Comparison of ENCODE assay signal across 12 cellular contexts in genomic region chr6:42877695-42878094, GRCh38. TPM values are rescaled to one million over a fixed set of nuclear protein-coding genes. Genes with fewer than 3 reads are reported as not detected.
A peak's percentile ranks its signal among the peaks of the same experiment; 100 is the strongest.
DNase-seq lines count a peak whose midpoint lies in the region; ATAC-seq and TF ChIP-seq lines count a peak whose summit lies in the region.
"Had no signal": no experiment of that assay in that cellular context is flagged by ENCODE, and none has a peak within 500 bp of the region (broad histone marks: within the 10 kb centered on the region; RNA-seq: fewer than 3 reads in every experiment).

No MANE protein-coding gene starts in this region.

- intact Hi-C loops in activated CD4-positive, alpha-beta memory T cell treated with anti-CD3 and anti-CD28 coated beads for 36 hours (cut with micrococcal nuclease) = loop anchor here (1.0 kb wide), 2 partner anchors 103 to 216 kb away; no protein-coding TSS in a partner anchor
- intact Hi-C loops in stomach (cut with DNase I; ENCODE audit: low total_unique reads) = loop anchor here (5.0 kb wide), 1 partner anchor 220 kb away; no protein-coding TSS in a partner anchor

- WGBS in stomach, 5 donors = 46 to 76% (median 66%) methylated on average over 3 of the region's 3 CpGs

- no peaks in the 10 kb centered on the region for H3K27me3 Mint-ChIP-seq in activated CD4-positive, alpha-beta memory T cell treated with anti-CD3 and anti-CD28 coated beads, Interleukin-2, amount 10 ng/mL, durations not matched to agents 7 days and 5 days
- no peaks in the 10 kb centered on the region for H3K27me3 Mint-ChIP-seq in activated CD4-positive, alpha-beta memory T cell treated with anti-CD3 and anti-CD28 coated beads for 36 hours
- H3K27me3 Mint-ChIP-seq in T-helper 17 cell = no peaks in the 10 kb centered on the region

- peak overlapping the region; percentile 5 for H3K4me3 Mint-ChIP-seq in activated CD4-positive, alpha-beta memory T cell treated with anti-CD3 and anti-CD28 coated beads, Interleukin-2, amount 10 ng/mL, durations not matched to agents 7 days and 5 days
- no peak overlapping the region for H3K4me3 Mint-ChIP-seq in activated CD4-positive, alpha-beta memory T cell treated with anti-CD3 and anti-CD28 coated beads for 36 hours
- peak overlapping the region; percentile 7 for H3K4me3 Mint-ChIP-seq in T-helper 17 cell

- TF ChIP-seq POLR2A in stomach (IDR thresholded peaks at IDR 0.05) = no peak

- TF ChIP-seq EP300 in stomach (IDR thresholded peaks at IDR 0.05) = no peak

- peak overlapping the region; percentile 9 for H3K27ac Mint-ChIP-seq in activated CD4-positive, alpha-beta memory T cell treated with anti-CD3 and anti-CD28 coated beads, Interleukin-2, amount 10 ng/mL, durations not matched to agents 7 days and 5 days
- H3K27ac Mint-ChIP-seq in activated CD4-positive, alpha-beta memory T cell treated with anti-CD3 and anti-CD28 coated beads for 36 hours = no peak overlapping the region
- peak overlapping the region; percentile 100 for H3K27ac Mint-ChIP-seq in T-helper 17 cell

- H3K9me3 ChIP-seq in T-helper 17 cell (ENCODE audit: control insufficient read depth, low read length, poor library complexity, severe bottlenecking) = no peaks in the 10 kb centered on the region
- no peaks in the 10 kb centered on the region for H3K9me3 ChIP-seq in stomach
- H3K9me3 ChIP-seq: tibial nerve had no signal

- peak overlapping the region in 3 of 5 donors; percentile 18 to 23 (median 22) for H3K27ac ChIP-seq in stomach

- H3K4me1 Mint-ChIP-seq in activated CD4-positive, alpha-beta memory T cell treated with anti-CD3 and anti-CD28 coated beads, Interleukin-2, amount 10 ng/mL, durations not matched to agents 7 days and 5 days = peaks cover 19% of the 10 kb centered on the region
- peaks cover 7% of the 10 kb centered on the region for H3K4me1 Mint-ChIP-seq in activated CD4-positive, alpha-beta memory T cell treated with anti-CD3 and anti-CD28 coated beads for 36 hours (ENCODE audit: low read depth)
- H3K4me1 Mint-ChIP-seq in T-helper 17 cell = peaks cover 13% of the 10 kb centered on the region

- CTCF ChIA-PET in activated CD4-positive, alpha-beta memory T cell treated with anti-CD3 and anti-CD28 coated beads, Interleukin-2, amount 10 ng/mL, durations not matched to agents 7 days and 5 days (lab: Charles Lee) = interaction anchor here (0.6 to 1.7 kb wide), 5 partner anchors 136 to 216 kb away, joined by 3 to 10 read pairs (median 4); no protein-coding TSS in a partner anchor
- CTCF ChIA-PET in activated CD4-positive, alpha-beta memory T cell treated with anti-CD3 and anti-CD28 coated beads for 36 hours (lab: Charles Lee) = interaction anchor here (0.7 to 2.0 kb wide), 4 partner anchors 151 to 216 kb away, joined by 3 to 8 read pairs (median 4); no protein-coding TSS in a partner anchor

- peaks cover 10% of the 10 kb centered on the region for H3K36me3 Mint-ChIP-seq in activated CD4-positive, alpha-beta memory T cell treated with anti-CD3 and anti-CD28 coated beads, Interleukin-2, amount 10 ng/mL, durations not matched to agents 7 days and 5 days (ENCODE audit: low read depth)
- H3K36me3 Mint-ChIP-seq in activated CD4-positive, alpha-beta memory T cell treated with anti-CD3 and anti-CD28 coated beads for 36 hours = peaks cover 15% of the 10 kb centered on the region
- peaks cover 2% of the 10 kb centered on the region for H3K36me3 Mint-ChIP-seq in T-helper 17 cell (ENCODE audit: low read depth)

- H3K27me3 ChIP-seq in stomach = no peaks in the 10 kb centered on the region
- H3K27me3 ChIP-seq: tibial nerve had no signal

- H3K36me3 ChIP-seq in stomach = peaks cover 0 to 20% (median 16%) of the 10 kb centered on the region in 4 donors

- no peak for TF ChIP-seq CTCF in stomach (IDR thresholded peaks at IDR 0.05)

- H3K4me1 ChIP-seq in stomach = peaks cover 19 to 40% (median 35%) of the 10 kb centered on the region in 4 donors

- H3K4me3 ChIP-seq in stomach = no peak overlapping the region
- H3K4me3 ChIP-seq: lung, tibial nerve had no signal

- POLR2A ChIA-PET in activated CD4-positive, alpha-beta memory T cell treated with anti-CD3 and anti-CD28 coated beads, Interleukin-2, amount 10 ng/mL, durations not matched to agents 7 days and 5 days (lab: Charles Lee) = interaction anchor here (1.1 to 7.4 kb wide), 5 partner anchors 14 to 216 kb away, joined by 3 to 96 read pairs (median 20); partner anchors contain the start of genes CNPY3 and TBCC
- POLR2A ChIA-PET in activated CD4-positive, alpha-beta memory T cell treated with anti-CD3 and anti-CD28 coated beads for 36 hours (lab: Charles Lee) = interaction anchor here (0.6 kb wide), 1 partner anchor 132 kb away, joined by 3 read pairs; the partner anchor contains the start of gene TBCC

- DNase-seq in activated CD4-positive, alpha-beta memory T cell treated with anti-CD3 and anti-CD28 coated beads, Interleukin-2, amount 10 ng/mL, durations not matched to agents 7 days and 5 days = no peak
- DNase-seq in activated CD4-positive, alpha-beta memory T cell treated with anti-CD3 and anti-CD28 coated beads for 36 hours = no peak
- no peak for DNase-seq in T-helper 17 cell
- peak; percentile 8 for DNase-seq in kidney tubule cell (ENCODE audit: low spot score)
- DNase-seq in stomach = no peak
- DNase-seq in NCI-H2171 (lab: John Stamatoyannopoulos, UW) = no peak
- DNase-seq in GM19238 (ENCODE audit: insufficient read length, low spot score) = no peak
- no peak for DNase-seq in NCI-H1105 (lab: John Stamatoyannopoulos, UW)
- DNase-seq: activated CD4-positive, alpha-beta T cell treated with anti-CD3 and anti-CD28 coated beads, Interleukin-2, amount 50 U/mL, for 1 hour; glutamatergic neuron had no signal

- ATAC-seq in T-helper 17 cell = no peak

- no peaks in the 10 kb centered on the region for H3K9me3 Mint-ChIP-seq in activated CD4-positive, alpha-beta memory T cell treated with anti-CD3 and anti-CD28 coated beads, Interleukin-2, amount 10 ng/mL, durations not matched to agents 7 days and 5 days
- H3K9me3 Mint-ChIP-seq in activated CD4-positive, alpha-beta memory T cell treated with anti-CD3 and anti-CD28 coated beads for 36 hours = no peaks in the 10 kb centered on the region

RNA-seq across cellular contexts. Expression of gene RPL7L1, which starts 1.7 kb away (rescaled TPM):
- total RNA-seq in activated CD4-positive, alpha-beta memory T cell treated with anti-CD3 and anti-CD28 coated beads, Interleukin-2, amount 10 ng/mL, durations not matched to agents 7 days and 5 days = 10 to 100 TPM; 71.4 to 74.2 TPM
- 100 to 1,000 TPM; 111 to 117 TPM for total RNA-seq in activated CD4-positive, alpha-beta memory T cell treated with anti-CD3 and anti-CD28 coated beads for 36 hours
- 10 to 100 TPM; 61.7 to 73.9 TPM for total RNA-seq in T-helper 17 cell
- total RNA-seq in stomach = 100 to 1,000 TPM in 1 of 5 donors, 10 to 100 TPM in 3, 1 to 10 TPM in 1; 7.2 to 105 (median 21.4) TPM
- 10 to 100 TPM; 28.2 to 47.8 (median 47.6) TPM for polyA plus RNA-seq in stomach

RNA-seq across cellular contexts. Expression of gene PTCRA, which starts 38.2 kb away (rescaled TPM):
- not detected for total RNA-seq in activated CD4-positive, alpha-beta memory T cell treated with anti-CD3 and anti-CD28 coated beads, Interleukin-2, amount 10 ng/mL, durations not matched to agents 7 days and 5 days
- not detected for total RNA-seq in activated CD4-positive, alpha-beta memory T cell treated with anti-CD3 and anti-CD28 coated beads for 36 hours
- 10 to 100 TPM in 1 of 2 donors, 1 to 10 TPM in 1; 1.8 to 35.0 TPM for total RNA-seq in T-helper 17 cell
- total RNA-seq in stomach = not detected
- polyA plus RNA-seq in stomach = not detected
- total RNA-seq: tibial nerve had no signal

RNA-seq across cellular contexts. Expression of gene CNPY3, which starts 51.6 kb away (rescaled TPM):
- 10 to 100 TPM; 51.1 to 53.2 TPM for total RNA-seq in activated CD4-positive, alpha-beta memory T cell treated with anti-CD3 and anti-CD28 coated beads, Interleukin-2, amount 10 ng/mL, durations not matched to agents 7 days and 5 days
- 10 to 100 TPM; 32.2 to 37.6 TPM for total RNA-seq in activated CD4-positive, alpha-beta memory T cell treated with anti-CD3 and anti-CD28 coated beads for 36 hours
- 10 to 100 TPM; 45.7 to 51.9 TPM for total RNA-seq in T-helper 17 cell
- total RNA-seq in stomach = 10 to 100 TPM in 4 of 5 donors, 1 to 10 TPM in 1; 2.2 to 45.5 (median 30.3) TPM
- polyA plus RNA-seq in stomach = 10 to 100 TPM; 21.7 to 33.7 (median 25.8) TPM
